In the genomic region with DNA sequence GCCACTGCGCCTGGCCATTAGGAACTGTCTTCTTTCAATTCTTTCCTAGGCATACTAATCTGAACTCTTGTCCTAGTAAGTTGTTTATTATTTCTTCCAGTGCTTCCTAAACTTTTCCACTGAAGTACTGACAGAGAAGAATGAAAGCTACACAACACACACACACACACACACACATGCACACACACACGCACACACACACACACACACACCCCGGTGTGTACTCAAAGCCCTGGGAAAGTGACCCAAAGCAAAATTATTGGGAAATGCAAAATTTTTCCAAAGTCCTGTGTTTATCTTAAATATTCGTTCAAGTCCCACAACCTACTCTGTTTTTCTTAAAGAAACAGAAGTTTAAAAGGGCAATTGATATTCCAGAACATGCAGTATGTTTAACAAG, we compare ENCODE assay signal across 23 cellular contexts.
"Had no signal": no experiment of that assay in that cellular context is flagged by ENCODE, and none has a peak within 500 bp of the region (broad histone marks: within the 10 kb centered on the region; RNA-seq: fewer than 3 reads in every experiment).

No MANE protein-coding gene starts in this region.

- H3K4me1 ChIP-seq: breast epithelium, gastrocnemius medialis, upper lobe of right lung had no signal

- H3K9me3 Mint-ChIP-seq: activated naive CD4-positive, alpha-beta T cell treated with anti-CD3 and anti-CD28 coated beads, Interleukin-2, amount 10 ng/mL, durations not matched to agents 7 days and 5 days; memory B cell; natural killer cell had no signal

- H3K27me3 Mint-ChIP-seq: memory B cell had no signal

- H3K4me3 Mint-ChIP-seq: activated naive CD4-positive, alpha-beta T cell treated with anti-CD3 and anti-CD28 coated beads, Interleukin-2, amount 10 ng/mL, durations not matched to agents 7 days and 5 days; memory B cell; natural killer cell; T-helper 17 cell had no signal

- H3K36me3 ChIP-seq: breast epithelium, esophagus squamous epithelium, gastrocnemius medialis, heart left ventricle, neutrophil, upper lobe of right lung had no signal

- H3K27me3 ChIP-seq: breast epithelium, esophagus squamous epithelium, gastrocnemius medialis, heart left ventricle, neutrophil, upper lobe of right lung had no signal

- H3K4me1 Mint-ChIP-seq: activated naive CD4-positive, alpha-beta T cell treated with anti-CD3 and anti-CD28 coated beads, Interleukin-2, amount 10 ng/mL, durations not matched to agents 7 days and 5 days; natural killer cell had no signal

- ATAC-seq: gastrocnemius medialis, heart left ventricle, natural killer cell, T-helper 17 cell, upper lobe of right lung had no signal

- H3K36me3 Mint-ChIP-seq: activated naive CD4-positive, alpha-beta T cell treated with anti-CD3 and anti-CD28 coated beads, Interleukin-2, amount 10 ng/mL, durations not matched to agents 7 days and 5 days; memory B cell; natural killer cell had no signal

- H3K4me3 ChIP-seq: breast epithelium, esophagus squamous epithelium, gastrocnemius medialis, heart left ventricle, upper lobe of right lung had no signal

- H3K27ac Mint-ChIP-seq: activated naive CD4-positive, alpha-beta T cell treated with anti-CD3 and anti-CD28 coated beads, Interleukin-2, amount 10 ng/mL, durations not matched to agents 7 days and 5 days; memory B cell; natural killer cell; T-helper 17 cell had no signal

- H3K9me3 ChIP-seq: breast epithelium, esophagus squamous epithelium, gastrocnemius medialis, neutrophil, upper lobe of right lung had no signal

- H3K27ac ChIP-seq: breast epithelium, esophagus squamous epithelium, gastrocnemius medialis, heart left ventricle, neutrophil, upper lobe of right lung, VCaP had no signal

- DNase-seq: activated CD4-positive, alpha-beta T cell treated with anti-CD3 and anti-CD28 coated beads, Interleukin-2, amount 50 U/mL, for 1 hour; activated CD4-positive, CD25-positive, alpha-beta regulatory T cell treated with anti-CD3 and anti-CD28 coated beads, Interleukin-2, amount 50 U/mL, for 72 hours; activated CD8-positive, alpha-beta memory T cell treated with anti-CD3 and anti-CD28 coated beads, Interleukin-2, amount 50 U/mL, for 4 hours; activated effector memory CD4-positive, alpha-beta T cell treated with Interleukin-2 at 50 U/mL for 16 hours; activated naive CD4-positive, alpha-beta T cell treated with anti-CD3 and anti-CD28 coated beads, Interleukin-2, amount 10 ng/mL, durations not matched to agents 7 days and 5 days; activated T-cell treated with anti-CD3 and anti-CD28 coated beads, Interleukin-2, amount 50 U/mL, for 48 hours; cerebellar nuclear complex; effector CD8-positive, alpha-beta T cell; esophagus squamous epithelium; gastrocnemius medialis; heart left ventricle; left ventricle myocardium superior; natural killer cell; stimulated activated CD4-positive, alpha-beta T cell treated with anti-CD3 and anti-CD28 coated beads, Interleukin-12 subunit alpha, Interleukin-12 subunit beta, amount 100 ng/mL, for 4 hours; stimulated activated CD4-positive, alpha-beta T cell treated with anti-CD3 and anti-CD28 coated beads, Interleukin-1b, Interleukin-23, amount 100 ng/mL, for 48 hours; stimulated activated CD8-positive, alpha-beta memory T cell treated with anti-CD3 and anti-CD28 coated beads, Interleukin-4, amount 100 ng/mL, for 48 hours; stimulated activated naive CD4-positive, alpha-beta T cell; T-helper 17 cell; upper lobe of right lung had no signal
